1 cellular context compared by ENCODE assay signal in genomic region chr20:39110819-39111136, GRCh38.
TF ChIP-seq lines count a peak whose summit lies in the region.

No MANE protein-coding gene starts in this region.

TF ChIP-seq in H1, 55 proteins besides CTCF, POLR2A, EP300 and RAD21 (continued from another document):
- TF ChIP-seq, protein P1, sequence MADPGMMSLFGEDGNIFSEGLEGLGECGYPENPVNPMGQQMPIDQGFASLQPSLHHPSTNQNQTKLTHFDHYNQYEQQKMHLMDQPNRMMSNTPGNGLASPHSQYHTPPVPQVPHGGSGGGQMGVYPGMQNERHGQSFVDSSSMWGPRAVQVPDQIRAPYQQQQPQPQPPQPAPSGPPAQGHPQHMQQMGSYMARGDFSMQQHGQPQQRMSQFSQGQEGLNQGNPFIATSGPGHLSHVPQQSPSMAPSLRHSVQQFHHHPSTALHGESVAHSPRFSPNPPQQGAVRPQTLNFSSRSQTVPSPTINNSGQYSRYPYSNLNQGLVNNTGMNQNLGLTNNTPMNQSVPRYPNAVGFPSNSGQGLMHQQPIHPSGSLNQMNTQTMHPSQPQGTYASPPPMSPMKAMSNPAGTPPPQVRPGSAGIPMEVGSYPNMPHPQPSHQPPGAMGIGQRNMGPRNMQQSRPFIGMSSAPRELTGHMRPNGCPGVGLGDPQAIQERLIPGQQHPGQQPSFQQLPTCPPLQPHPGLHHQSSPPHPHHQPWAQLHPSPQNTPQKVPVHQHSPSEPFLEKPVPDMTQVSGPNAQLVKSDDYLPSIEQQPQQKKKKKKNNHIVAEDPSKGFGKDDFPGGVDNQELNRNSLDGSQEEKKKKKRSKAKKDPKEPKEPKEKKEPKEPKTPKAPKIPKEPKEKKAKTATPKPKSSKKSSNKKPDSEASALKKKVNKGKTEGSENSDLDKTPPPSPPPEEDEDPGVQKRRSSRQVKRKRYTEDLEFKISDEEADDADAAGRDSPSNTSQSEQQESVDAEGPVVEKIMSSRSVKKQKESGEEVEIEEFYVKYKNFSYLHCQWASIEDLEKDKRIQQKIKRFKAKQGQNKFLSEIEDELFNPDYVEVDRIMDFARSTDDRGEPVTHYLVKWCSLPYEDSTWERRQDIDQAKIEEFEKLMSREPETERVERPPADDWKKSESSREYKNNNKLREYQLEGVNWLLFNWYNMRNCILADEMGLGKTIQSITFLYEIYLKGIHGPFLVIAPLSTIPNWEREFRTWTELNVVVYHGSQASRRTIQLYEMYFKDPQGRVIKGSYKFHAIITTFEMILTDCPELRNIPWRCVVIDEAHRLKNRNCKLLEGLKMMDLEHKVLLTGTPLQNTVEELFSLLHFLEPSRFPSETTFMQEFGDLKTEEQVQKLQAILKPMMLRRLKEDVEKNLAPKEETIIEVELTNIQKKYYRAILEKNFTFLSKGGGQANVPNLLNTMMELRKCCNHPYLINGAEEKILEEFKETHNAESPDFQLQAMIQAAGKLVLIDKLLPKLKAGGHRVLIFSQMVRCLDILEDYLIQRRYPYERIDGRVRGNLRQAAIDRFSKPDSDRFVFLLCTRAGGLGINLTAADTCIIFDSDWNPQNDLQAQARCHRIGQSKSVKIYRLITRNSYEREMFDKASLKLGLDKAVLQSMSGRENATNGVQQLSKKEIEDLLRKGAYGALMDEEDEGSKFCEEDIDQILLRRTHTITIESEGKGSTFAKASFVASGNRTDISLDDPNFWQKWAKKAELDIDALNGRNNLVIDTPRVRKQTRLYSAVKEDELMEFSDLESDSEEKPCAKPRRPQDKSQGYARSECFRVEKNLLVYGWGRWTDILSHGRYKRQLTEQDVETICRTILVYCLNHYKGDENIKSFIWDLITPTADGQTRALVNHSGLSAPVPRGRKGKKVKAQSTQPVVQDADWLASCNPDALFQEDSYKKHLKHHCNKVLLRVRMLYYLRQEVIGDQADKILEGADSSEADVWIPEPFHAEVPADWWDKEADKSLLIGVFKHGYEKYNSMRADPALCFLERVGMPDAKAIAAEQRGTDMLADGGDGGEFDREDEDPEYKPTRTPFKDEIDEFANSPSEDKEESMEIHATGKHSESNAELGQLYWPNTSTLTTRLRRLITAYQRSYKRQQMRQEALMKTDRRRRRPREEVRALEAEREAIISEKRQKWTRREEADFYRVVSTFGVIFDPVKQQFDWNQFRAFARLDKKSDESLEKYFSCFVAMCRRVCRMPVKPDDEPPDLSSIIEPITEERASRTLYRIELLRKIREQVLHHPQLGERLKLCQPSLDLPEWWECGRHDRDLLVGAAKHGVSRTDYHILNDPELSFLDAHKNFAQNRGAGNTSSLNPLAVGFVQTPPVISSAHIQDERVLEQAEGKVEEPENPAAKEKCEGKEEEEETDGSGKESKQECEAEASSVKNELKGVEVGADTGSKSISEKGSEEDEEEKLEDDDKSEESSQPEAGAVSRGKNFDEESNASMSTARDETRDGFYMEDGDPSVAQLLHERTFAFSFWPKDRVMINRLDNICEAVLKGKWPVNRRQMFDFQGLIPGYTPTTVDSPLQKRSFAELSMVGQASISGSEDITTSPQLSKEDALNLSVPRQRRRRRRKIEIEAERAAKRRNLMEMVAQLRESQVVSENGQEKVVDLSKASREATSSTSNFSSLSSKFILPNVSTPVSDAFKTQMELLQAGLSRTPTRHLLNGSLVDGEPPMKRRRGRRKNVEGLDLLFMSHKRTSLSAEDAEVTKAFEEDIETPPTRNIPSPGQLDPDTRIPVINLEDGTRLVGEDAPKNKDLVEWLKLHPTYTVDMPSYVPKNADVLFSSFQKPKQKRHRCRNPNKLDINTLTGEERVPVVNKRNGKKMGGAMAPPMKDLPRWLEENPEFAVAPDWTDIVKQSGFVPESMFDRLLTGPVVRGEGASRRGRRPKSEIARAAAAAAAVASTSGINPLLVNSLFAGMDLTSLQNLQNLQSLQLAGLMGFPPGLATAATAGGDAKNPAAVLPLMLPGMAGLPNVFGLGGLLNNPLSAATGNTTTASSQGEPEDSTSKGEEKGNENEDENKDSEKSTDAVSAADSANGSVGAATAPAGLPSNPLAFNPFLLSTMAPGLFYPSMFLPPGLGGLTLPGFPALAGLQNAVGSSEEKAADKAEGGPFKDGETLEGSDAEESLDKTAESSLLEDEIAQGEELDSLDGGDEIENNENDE (IDR thresholded peaks at IDR 0.05; ENCODE audit: insufficient replicate concordance, low read length), result no peak
- TF ChIP-seq FOSL1 (IDR thresholded peaks at IDR 0.05; ENCODE audit: insufficient read depth, low read depth, low read length) (no peak), CTBP2 (IDR thresholded peaks at IDR 0.05; ENCODE audit: borderline replicate concordance, insufficient read depth, insufficient read length, low read length) (no peak), BACH1 (IDR thresholded peaks at IDR 0.05; ENCODE audit: low read length) (no peak), CEBPB (IDR thresholded peaks at IDR 0.05; ENCODE audit: low read depth, low read length) (no peak), CREB1 (IDR thresholded peaks at IDR 0.05) (no peak)
